ENCODE assay signal across 16 cellular contexts in genomic region chr6:138103876-138104275, GRCh38. TPM values are rescaled to one million over a fixed set of nuclear protein-coding genes. Genes with fewer than 3 reads are reported as not detected.
A peak's percentile ranks its signal among the peaks of the same experiment; 100 is the strongest.
DNase-seq lines count a peak whose midpoint lies in the region; ATAC-seq, FAIRE-seq and TF ChIP-seq lines count a peak whose summit lies in the region.
"Had no signal": no experiment of that assay in that cellular context is flagged by ENCODE, and none has a peak within 500 bp of the region (broad histone marks: within the 10 kb centered on the region; RNA-seq: fewer than 3 reads in every experiment).

No MANE protein-coding gene starts in this region.

- no peak for TF ChIP-seq RAD21 in A549 (conservative IDR thresholded peaks at IDR 0.05 in 1 of 2, IDR thresholded peaks at IDR 0.05 in 1 of 2)

- H3K27ac ChIP-seq in A549 (0 out of 6 replicates have a peak overlapping the region, but pooled peaks of 1 of the 2 experiments have one; percentile 17), GM23338 (ENCODE audit: low read depth) (no peak overlapping the region), keratinocyte (ENCODE audit: control insufficient read depth, insufficient read depth, low read length) (peak overlapping the region; percentile 100), coronary artery (no peak overlapping the region)
- H3K27ac ChIP-seq: colonic mucosa, stomach, uterus had no signal

- H3K27me3 ChIP-seq in GM23338 (ENCODE audit: insufficient read depth) (peaks cover 14% of the 10 kb centered on the region), keratinocyte (ENCODE audit: control insufficient read depth, extremely low read depth, insufficient read depth, low read length) (no peaks in the 10 kb centered on the region)
- H3K27me3 ChIP-seq: colonic mucosa, uterus had no signal

- no peak for DNase-seq in A549 (ENCODE audit: low read depth in 1 of 2, low spot score in 1 of 2)
- no peak for DNase-seq in GM23338 (ENCODE audit: low spot score)
- peak; percentile 26 for DNase-seq in NCI-H748 treated with DMSO at 0.1 percent for 48 hours (lab: John Stamatoyannopoulos, UW)
- DNase-seq in keratinocyte (ENCODE audit: low read depth, low spot score) = no peak
- DNase-seq in coronary artery (ENCODE audit: low spot score) = no peak
- DNase-seq in stimulated activated naive CD4-positive, alpha-beta T cell (lab: John Stamatoyannopoulos, UW) = no peak
- no peak for DNase-seq in effector CD4-positive, alpha-beta T cell
- DNase-seq in activated CD8-positive, alpha-beta T cell treated with anti-CD3 and anti-CD28 coated beads, Interleukin-2, amount 10 ng/mL, durations not matched to agents 7 days and 5 days = no peak
- DNase-seq: activated effector memory CD4-positive, alpha-beta T cell treated with anti-CD3 and anti-CD28 coated beads, Interleukin-2, amount 50 U/mL, for 16 hours; anterior cingulate cortex; colonic mucosa; naive B cell; RPMI8226; stomach; uterus had no signal

- peaks cover 9% of the 10 kb centered on the region for H3K27me3 Mint-ChIP-seq in GM23338 (ENCODE audit: insufficient read depth, low read depth, poor library complexity)
- peaks cover 30% of the 10 kb centered on the region for H3K27me3 Mint-ChIP-seq in activated CD8-positive, alpha-beta T cell treated with anti-CD3 and anti-CD28 coated beads, Interleukin-2, amount 10 ng/mL, durations not matched to agents 7 days and 5 days (ENCODE audit: low read depth)

- H3K27ac Mint-ChIP-seq in GM23338 = peak overlapping the region; percentile 18; the same call in 1 of the 2 replicates
- H3K27ac Mint-ChIP-seq in activated CD8-positive, alpha-beta T cell treated with anti-CD3 and anti-CD28 coated beads, Interleukin-2, amount 10 ng/mL, durations not matched to agents 7 days and 5 days = no peak overlapping the region
- H3K27ac Mint-ChIP-seq: naive B cell had no signal

- no peaks in the 10 kb centered on the region for H3F3A ChIP-seq in GM23338 (replicated peaks; ENCODE audit: low read depth)

- TF ChIP-seq POLR2A in A549 (IDR thresholded peaks at IDR 0.05; ENCODE audit: low read length) = no peak

- 41% methylated on average over 5 of the region's 5 CpGs for WGBS in A549 (ENCODE audit: missing lambda C conversion rate)

- CTCF ChIA-PET in A549 (lab: Yijun Ruan, JAX) = interaction anchor here (2.9 kb wide), 1 partner anchor 100 kb away, joined by 16 read pairs; no protein-coding TSS in a partner anchor
- CTCF ChIA-PET in activated CD8-positive, alpha-beta T cell treated with anti-CD3 and anti-CD28 coated beads, Interleukin-2, amount 10 ng/mL, durations not matched to agents 7 days and 5 days (lab: Charles Lee) = interaction anchor here (1.2 to 3.6 kb wide), 5 partner anchors 12 to 405 kb away, joined by 3 to 34 read pairs (median 22); no protein-coding TSS in a partner anchor

- TF ChIP-seq EP300 in A549 (IDR thresholded peaks at IDR 0.05) = no peak

- peaks cover 12% of the 10 kb centered on the region; the same call in 2 of the 3 replicates for H3K36me3 Mint-ChIP-seq in GM23338 (ENCODE audit: low read depth)
- no peaks in the 10 kb centered on the region for H3K36me3 Mint-ChIP-seq in activated CD8-positive, alpha-beta T cell treated with anti-CD3 and anti-CD28 coated beads, Interleukin-2, amount 10 ng/mL, durations not matched to agents 7 days and 5 days (ENCODE audit: low read depth)

- H3K9me3 Mint-ChIP-seq in GM23338 = no peaks in the 10 kb centered on the region; the same call in 1 of the 3 replicates
- no peaks in the 10 kb centered on the region for H3K9me3 Mint-ChIP-seq in activated CD8-positive, alpha-beta T cell treated with anti-CD3 and anti-CD28 coated beads, Interleukin-2, amount 10 ng/mL, durations not matched to agents 7 days and 5 days (ENCODE audit: insufficient read depth)

- dilution Hi-C loops in keratinocyte (cut with MboI; ENCODE audit: extremely low pct_ligation_motif_present, low sequenced_read_pairs) = no loop called here

- H3K4me2 ChIP-seq in A549 (peak overlapping the region; percentile 92), GM23338 (no peak overlapping the region), keratinocyte (ENCODE audit: control insufficient read depth, extremely low read depth, insufficient read depth, low read depth, low read length) (peak overlapping the region; percentile 88)

- peak overlapping the region; percentile 100 for H3K9ac ChIP-seq in keratinocyte (ENCODE audit: control insufficient read depth, extremely low read depth, insufficient read depth, low read length)

- H3K9me2 ChIP-seq in GM23338 (ENCODE audit: insufficient read depth) = no peaks in the 10 kb centered on the region

- H3K79me2 ChIP-seq in GM23338 (replicated peaks; ENCODE audit: insufficient read depth) = peaks cover 36% of the 10 kb centered on the region
- peaks cover 84% of the 10 kb centered on the region for H3K79me2 ChIP-seq in keratinocyte (ENCODE audit: control insufficient read depth, insufficient read depth, low read length)

- H3K4me1 ChIP-seq in A549 (peaks cover 43% of the 10 kb centered on the region), GM23338 (ENCODE audit: insufficient read depth) (peaks cover 16% of the 10 kb centered on the region), keratinocyte (ENCODE audit: control insufficient read depth, extremely low read depth, insufficient read depth, low read length) (peaks cover 61% of the 10 kb centered on the region)
- H3K4me1 ChIP-seq: uterus had no signal

- H4K20me1 ChIP-seq in GM23338 (replicated peaks; ENCODE audit: insufficient read depth) (no peaks in the 10 kb centered on the region), keratinocyte (ENCODE audit: control insufficient read depth, extremely low read depth, insufficient read depth, low read length) (no peaks in the 10 kb centered on the region)

- TF ChIP-seq CTCF in A549 (IDR thresholded peaks at IDR 0.05) = no peak
- no peak for TF ChIP-seq CTCF in GM23338 (conservative IDR thresholded peaks at IDR 0.05; ENCODE audit: low read depth in 2 of 2)
- TF ChIP-seq CTCF in keratinocyte (optimal IDR thresholded peaks at IDR 0.05 in 1 of 3, IDR thresholded peaks at IDR 0.05 in 1 of 3, conservative IDR thresholded peaks at IDR 0.05 in 1 of 3; ENCODE audit: extremely low read depth in 1 of 3, insufficient read depth in 2 of 3, low read length in 3 of 3) = no peak
- TF ChIP-seq CTCF in coronary artery (IDR thresholded peaks at IDR 0.05) = no peak

- H3K4me3 Mint-ChIP-seq in GM23338 = no peak overlapping the region
- no peak overlapping the region for H3K4me3 Mint-ChIP-seq in activated CD8-positive, alpha-beta T cell treated with anti-CD3 and anti-CD28 coated beads, Interleukin-2, amount 10 ng/mL, durations not matched to agents 7 days and 5 days
- H3K4me3 Mint-ChIP-seq: naive B cell had no signal

- H3K9me3 ChIP-seq in A549 = no peaks in the 10 kb centered on the region; the same call in 2 of the 3 replicates
- no peaks in the 10 kb centered on the region for H3K9me3 ChIP-seq in keratinocyte (ENCODE audit: control insufficient read depth, low read depth, low read length)
- H3K9me3 ChIP-seq: colonic mucosa, stomach, uterus had no signal

- POLR2A ChIA-PET in A549 (lab: Yijun Ruan, JAX) = no interaction called here
- POLR2A ChIA-PET in activated CD8-positive, alpha-beta T cell treated with anti-CD3 and anti-CD28 coated beads, Interleukin-2, amount 10 ng/mL, durations not matched to agents 7 days and 5 days (lab: Charles Lee) = no interaction called here

- H3K36me3 ChIP-seq in GM23338 (ENCODE audit: insufficient read depth) (no peaks in the 10 kb centered on the region), keratinocyte (ENCODE audit: control insufficient read depth in 2 of 2, extremely low read depth in 1 of 2, insufficient read depth in 2 of 2, low read length in 2 of 2) (no peaks in the 10 kb centered on the region)
- H3K36me3 ChIP-seq: colonic mucosa, uterus had no signal

- H3K4me3 ChIP-seq in A549 (no peak overlapping the region), GM23338 (no peak overlapping the region), keratinocyte (ENCODE audit: control insufficient read depth in 2 of 3, extremely low read depth in 1 of 3, insufficient read depth in 2 of 3, low read depth in 1 of 3, low read length in 3 of 3) (peak overlapping the region; percentile 86 to 95 (median 87)), coronary artery (no peak overlapping the region)
- H3K4me3 ChIP-seq: colonic mucosa, uterus had no signal

- H2AFZ ChIP-seq in GM23338 (no peak overlapping the region), keratinocyte (ENCODE audit: control insufficient read depth, low read length) (no peak overlapping the region)

- no peaks in the 10 kb centered on the region for H3K9me1 ChIP-seq in keratinocyte (ENCODE audit: control insufficient read depth, extremely low read depth, insufficient read depth, low read length)

- ATAC-seq in A549 (no peak), GM23338 (no peak)
- no peak for ATAC-seq in activated CD8-positive, alpha-beta T cell treated with anti-CD3 and anti-CD28 coated beads, Interleukin-2, amount 10 ng/mL, durations not matched to agents 7 days and 5 days

- no peak for FAIRE-seq in A549 (lab: Jason Lieb, UNC)
- peak; percentile 71 for FAIRE-seq in keratinocyte (lab: Jason Lieb, UNC)
- FAIRE-seq: GM19239 had no signal

- peaks cover 25% of the 10 kb centered on the region for H3K4me1 Mint-ChIP-seq in GM23338
- H3K4me1 Mint-ChIP-seq in activated CD8-positive, alpha-beta T cell treated with anti-CD3 and anti-CD28 coated beads, Interleukin-2, amount 10 ng/mL, durations not matched to agents 7 days and 5 days (ENCODE audit: low read depth) = peaks cover 14% of the 10 kb centered on the region

RNA-seq across cellular contexts. Expression of gene PERP, which starts 3.3 kb away (rescaled TPM):
- 48.3 and 52.5 TPM in 2 replicates for polyA plus RNA-seq in A549 (2011; rRNA removed)
- polyA plus RNA-seq in A549 (2012; cell fraction: cytosol; rRNA removed) = 15.0 and 21.9 TPM in 2 replicates
- 13.0 and 16.8 TPM in 2 replicates for polyA plus RNA-seq in A549 (2012; cell fraction: nucleus; rRNA removed)
- polyA plus RNA-seq in A549 (2017; fragmentation: RNase III; extraction: RNeasy Plus Mini Kit Qiagen cat#74134 plus additional on column Dnase treatment) = 53.2 to 67.2 TPM (median 66.8 TPM) in 3 replicates
- polyA minus RNA-seq in A549 (2011; rRNA and poly(A)+ RNA removed) = 30.5 and 35.7 TPM in 2 replicates
- 20.1 and 23.7 TPM in 2 replicates for total RNA-seq in GM23338 (2014; rRNA removed; shearing (Covaris generic))
- polyA plus RNA-seq in GM23338 (2016; fragmentation: Nextera tagmentation; extraction: Ambion mirVana) = 28.1 and 28.4 TPM in 2 replicates
- 279 to 543 TPM (median 525 TPM) in 3 replicates for polyA plus RNA-seq in keratinocyte
- 758 TPM for polyA plus RNA-seq in keratinocyte (2011; ENCODE audit: low read depth)
- 314 and 475 TPM in 2 replicates for polyA plus RNA-seq in keratinocyte (2011; cell fraction: cytosol; rRNA removed)
- 637 and 791 TPM in 2 replicates for polyA plus RNA-seq in keratinocyte (2011; cell fraction: nucleus; rRNA removed)
- polyA plus RNA-seq in keratinocyte (2012; ENCODE audit: low replicate concordance) = 460 and 1,316 TPM in 2 replicates
- polyA minus RNA-seq in keratinocyte = 284 to 461 TPM (median 304 TPM) in 3 replicates
- 500 TPM for polyA minus RNA-seq in keratinocyte (2011; cell fraction: cytosol; rRNA and poly(A)+ RNA removed)
- polyA minus RNA-seq in keratinocyte (2011; cell fraction: nucleus; rRNA and poly(A)+ RNA removed) = 327 and 470 TPM in 2 replicates
- 1 to 10 TPM; 3.8 to 3.9 TPM for total RNA-seq in activated CD8-positive, alpha-beta T cell treated with anti-CD3 and anti-CD28 coated beads, Interleukin-2, amount 10 ng/mL, durations not matched to agents 7 days and 5 days

RNA-seq across cellular contexts. Expression of gene ARFGEF3, which starts 57.9 kb away (rescaled TPM):
- polyA plus RNA-seq in A549 (2011; rRNA removed) = 0.83 and 1.4 TPM in 2 replicates
- polyA plus RNA-seq in A549 (2012; cell fraction: cytosol; rRNA removed) = 0.13 and 0.16 TPM in 2 replicates
- 0.12 and 0.16 TPM in 2 replicates for polyA plus RNA-seq in A549 (2012; cell fraction: nucleus; rRNA removed)
- 0.15 to 0.25 TPM (median 0.18 TPM) in 3 replicates for polyA plus RNA-seq in A549 (2017; fragmentation: RNase III; extraction: RNeasy Plus Mini Kit Qiagen cat#74134 plus additional on column Dnase treatment)
- 2.2 and 2.6 TPM in 2 replicates for polyA minus RNA-seq in A549 (2011; rRNA and poly(A)+ RNA removed)
- 23.1 and 24.6 TPM in 2 replicates for total RNA-seq in GM23338 (2014; rRNA removed; shearing (Covaris generic))
- polyA plus RNA-seq in GM23338 (2016; fragmentation: Nextera tagmentation; extraction: Ambion mirVana) = 5.0 and 5.8 TPM in 2 replicates
- 0.09 to 0.14 TPM (median 0.13 TPM) in 3 replicates for polyA plus RNA-seq in keratinocyte
- polyA plus RNA-seq in keratinocyte (2011; ENCODE audit: low read depth) = 0.17 TPM
- 0.09 and 0.17 TPM in 2 replicates for polyA plus RNA-seq in keratinocyte (2011; cell fraction: cytosol; rRNA removed)
- polyA plus RNA-seq in keratinocyte (2011; cell fraction: nucleus; rRNA removed) = 0.32 and 0.36 TPM in 2 replicates
- polyA plus RNA-seq in keratinocyte (2012; ENCODE audit: low replicate concordance) = 0.08 and 0.30 TPM in 2 replicates
- polyA minus RNA-seq in keratinocyte = 0.23 to 0.45 TPM (median 0.36 TPM) in 3 replicates
- 0.19 TPM for polyA minus RNA-seq in keratinocyte (2011; cell fraction: cytosol; rRNA and poly(A)+ RNA removed)
- 0.53 and 0.62 TPM in 2 replicates for polyA minus RNA-seq in keratinocyte (2011; cell fraction: nucleus; rRNA and poly(A)+ RNA removed)
- under 1 TPM; 0.05 to 0.08 TPM for total RNA-seq in activated CD8-positive, alpha-beta T cell treated with anti-CD3 and anti-CD28 coated beads, Interleukin-2, amount 10 ng/mL, durations not matched to agents 7 days and 5 days

Comparison
In these comparisons a context has a peak if more than half of its experiments do, and no peak if none do; other contexts are left out.
1. H3K4me3 ChIP-seq: peak in keratinocyte (3 of 3); none in A549 (single experiment), GM23338 (single experiment) and coronary artery (single experiment).